ENCODE assay signal across 1 cellular context in genomic region chr3:110583373-110583935, GRCh38.
A peak's percentile ranks its signal among the peaks of the same experiment; 100 is the strongest.
TF ChIP-seq lines count a peak whose summit lies in the region.

No MANE protein-coding gene starts in this region.

TF ChIP-seq in HCT116, 20 proteins besides CTCF, POLR2A, EP300 and RAD21:
- TF ChIP-seq YY1 (IDR thresholded peaks at IDR 0.05; ENCODE audit: extremely low read depth, insufficient replicate concordance, low read depth, low read length) (no peak), SIN3A (IDR thresholded peaks at IDR 0.05; ENCODE audit: low read depth) (peak; percentile 67; the same call in 1 of the 2 replicates), ZFX (IDR thresholded peaks at IDR 0.05) (no peak), ZNF274 (IDR thresholded peaks at IDR 0.05; ENCODE audit: low read depth, low read length) (no peak), MAX (IDR thresholded peaks at IDR 0.05) (no peak), FOSL1 (IDR thresholded peaks at IDR 0.05; ENCODE audit: low read depth) (peak; percentile 79), EGR1 (IDR thresholded peaks at IDR 0.05; ENCODE audit: low read depth) (no peak), JUND (IDR thresholded peaks at IDR 0.05) (peak; percentile 83), EZH2phosphoT487 (IDR thresholded peaks at IDR 0.05; ENCODE audit: borderline replicate concordance) (no peak), TCF7L2 (IDR thresholded peaks at IDR 0.05; ENCODE audit: borderline replicate concordance, extremely low read depth, insufficient read depth, insufficient read length) (peak; percentile 45), CEBPB (IDR thresholded peaks at IDR 0.05; ENCODE audit: low read depth) (peak; percentile 80; the same call in 1 of the 2 replicates), REST (IDR thresholded peaks at IDR 0.05; ENCODE audit: low read depth) (no peak), POLR2AphosphoS5 (IDR thresholded peaks at IDR 0.05; ENCODE audit: low read depth, low read length) (peak; percentile 31; the same call in 1 of the 2 replicates), EZH2 (IDR thresholded peaks at IDR 0.05) (no peak), CBX3 (IDR thresholded peaks at IDR 0.05; ENCODE audit: low read depth) (peak; percentile 85; the same call in 1 of the 2 replicates), ATF3 (IDR thresholded peaks at IDR 0.05) (no peak), ELF1 (IDR thresholded peaks at IDR 0.05; ENCODE audit: borderline replicate concordance, low read depth) (no peak), SP1 (IDR thresholded peaks at IDR 0.05; ENCODE audit: low read depth) (peak; percentile 90), SRF (IDR thresholded peaks at IDR 0.05; ENCODE audit: low read depth) (0 out of 2 replicates have a peak, but pooled peaks have one; percentile 37)
- TF ChIP-seq, protein P1, sequence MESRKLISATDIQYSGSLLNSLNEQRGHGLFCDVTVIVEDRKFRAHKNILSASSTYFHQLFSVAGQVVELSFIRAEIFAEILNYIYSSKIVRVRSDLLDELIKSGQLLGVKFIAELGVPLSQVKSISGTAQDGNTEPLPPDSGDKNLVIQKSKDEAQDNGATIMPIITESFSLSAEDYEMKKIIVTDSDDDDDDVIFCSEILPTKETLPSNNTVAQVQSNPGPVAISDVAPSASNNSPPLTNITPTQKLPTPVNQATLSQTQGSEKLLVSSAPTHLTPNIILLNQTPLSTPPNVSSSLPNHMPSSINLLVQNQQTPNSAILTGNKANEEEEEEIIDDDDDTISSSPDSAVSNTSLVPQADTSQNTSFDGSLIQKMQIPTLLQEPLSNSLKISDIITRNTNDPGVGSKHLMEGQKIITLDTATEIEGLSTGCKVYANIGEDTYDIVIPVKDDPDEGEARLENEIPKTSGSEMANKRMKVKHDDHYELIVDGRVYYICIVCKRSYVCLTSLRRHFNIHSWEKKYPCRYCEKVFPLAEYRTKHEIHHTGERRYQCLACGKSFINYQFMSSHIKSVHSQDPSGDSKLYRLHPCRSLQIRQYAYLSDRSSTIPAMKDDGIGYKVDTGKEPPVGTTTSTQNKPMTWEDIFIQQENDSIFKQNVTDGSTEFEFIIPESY (IDR thresholded peaks at IDR 0.05; ENCODE audit: extremely low read depth, insufficient replicate concordance, low read length): no peak
